ENCODE assay signal across 7 cellular contexts in the genomic region with DNA sequence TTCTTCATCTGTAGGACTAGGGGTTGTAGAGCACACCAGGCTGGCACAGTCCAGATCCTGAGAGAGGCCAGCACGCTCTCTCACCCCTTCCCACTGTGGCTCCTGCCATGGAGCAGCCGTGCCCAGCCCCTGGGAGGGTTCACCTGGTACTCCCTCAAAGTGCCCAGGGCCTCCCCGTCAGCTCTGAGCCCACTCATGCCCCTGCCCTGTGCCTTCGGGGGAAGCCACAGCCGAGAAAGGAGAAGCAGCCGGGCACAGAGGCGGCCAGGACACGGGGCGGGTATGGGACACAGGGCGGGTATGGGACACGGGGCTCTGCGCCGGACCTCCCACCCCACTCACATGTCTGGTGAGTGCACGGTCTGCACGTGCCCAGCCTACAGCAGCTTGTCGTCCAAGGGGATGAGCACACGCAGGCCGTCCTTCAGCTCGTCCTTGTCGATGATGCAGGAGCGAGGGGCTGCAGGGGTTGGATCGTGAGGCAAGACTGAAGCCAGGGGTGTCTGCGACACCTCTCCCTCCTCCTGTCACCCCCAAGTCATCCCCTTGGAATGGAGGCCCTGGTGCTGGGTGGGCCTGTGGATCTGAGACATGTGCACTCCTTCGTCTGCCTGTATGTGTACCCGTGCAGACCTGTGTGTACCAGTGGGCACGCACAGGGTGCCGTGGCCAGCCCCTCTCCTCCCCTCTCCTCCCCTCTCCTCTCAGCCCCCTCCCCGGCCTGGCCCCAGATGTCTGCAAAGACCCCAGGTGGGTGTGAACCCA.
DNase-seq lines count a peak whose midpoint lies in the region; ATAC-seq and TF ChIP-seq lines count a peak whose summit lies in the region.
"Not testable (repeated sequence)": the region's sequence is repeated elsewhere in the genome, so short reads cannot be mapped to it uniquely, and the experiment has no call there.

No MANE protein-coding gene starts in this region.

- ATAC-seq in left lobe of liver = not testable (repeated sequence)
- ATAC-seq in lower lobe of right lung (peak; percentile 23 to 47), upper lobe of left lung (ENCODE audit: low FRiP score in 2 of 2) (peak; percentile 36 to 61)
- ATAC-seq in stimulated activated effector memory CD8-positive, alpha-beta T cell treated with anti-CD3 and anti-CD28 coated beads, Interleukin-12 subunit alpha, Interleukin-12 subunit beta, amount 100 ng/mL, for 72 hours = peak; percentile 42

- TF ChIP-seq EP300 in upper lobe of left lung (IDR thresholded peaks at IDR 0.05) = not testable (repeated sequence)

- H3K27ac Mint-ChIP-seq in stimulated activated effector memory CD8-positive, alpha-beta T cell treated with anti-CD3 and anti-CD28 coated beads, Interleukin-12 subunit alpha, Interleukin-12 subunit beta, amount 100 ng/mL, for 72 hours = not testable (repeated sequence)

- not testable (repeated sequence) for TF ChIP-seq POLR2A in upper lobe of left lung (IDR thresholded peaks at IDR 0.05)

- peak; percentile 15 for DNase-seq in D341Med (ENCODE audit: low spot score)
- peak; percentile 4 for DNase-seq in dedifferentiated amniotic fluid mesenchymal stem cell (ENCODE audit: extremely low spot score)
- DNase-seq in left lobe of liver (ENCODE audit: low spot score) = peak; percentile 41
- DNase-seq in lower lobe of right lung = peak; percentile 40
- peak; percentile 79 for DNase-seq in posterior vena cava (ENCODE audit: low spot score)
- not testable (repeated sequence) for DNase-seq in stimulated activated effector memory CD8-positive, alpha-beta T cell treated with anti-CD3 and anti-CD28 coated beads, Interleukin-12 subunit alpha, Interleukin-12 subunit beta, amount 100 ng/mL, for 72 hours (ENCODE audit: low spot score in 2 of 2)
- DNase-seq in upper lobe of left lung = peak in 1 of 2 donors; percentile 82

- peaks cover 34% of the 10 kb centered on the region for H3K9me3 ChIP-seq in lower lobe of right lung
- H3K9me3 ChIP-seq in upper lobe of left lung = peaks cover 0 to 46% (median 15%) of the 10 kb centered on the region in 4 donors

- H3K36me3 ChIP-seq in lower lobe of right lung, upper lobe of left lung: not testable (repeated sequence)

- H3K4me3 Mint-ChIP-seq in stimulated activated effector memory CD8-positive, alpha-beta T cell treated with anti-CD3 and anti-CD28 coated beads, Interleukin-12 subunit alpha, Interleukin-12 subunit beta, amount 100 ng/mL, for 72 hours = not testable (repeated sequence)

- H3K27ac ChIP-seq in lower lobe of right lung, upper lobe of left lung: not testable (repeated sequence)

- not testable (repeated sequence) for H3K4me1 ChIP-seq in lower lobe of right lung, upper lobe of left lung

- H3K4me3 ChIP-seq in lower lobe of right lung, upper lobe of left lung: not testable (repeated sequence)

- H3K9me3 Mint-ChIP-seq in stimulated activated effector memory CD8-positive, alpha-beta T cell treated with anti-CD3 and anti-CD28 coated beads, Interleukin-12 subunit alpha, Interleukin-12 subunit beta, amount 100 ng/mL, for 72 hours = not testable (repeated sequence)

- not testable (repeated sequence) for H3K4me1 Mint-ChIP-seq in stimulated activated effector memory CD8-positive, alpha-beta T cell treated with anti-CD3 and anti-CD28 coated beads, Interleukin-12 subunit alpha, Interleukin-12 subunit beta, amount 100 ng/mL, for 72 hours

- not testable (repeated sequence) for TF ChIP-seq CTCF in lower lobe of right lung (IDR thresholded peaks at IDR 0.05); upper lobe of left lung (IDR thresholded peaks at IDR 0.05)

- not testable (repeated sequence) for H3K36me3 Mint-ChIP-seq in stimulated activated effector memory CD8-positive, alpha-beta T cell treated with anti-CD3 and anti-CD28 coated beads, Interleukin-12 subunit alpha, Interleukin-12 subunit beta, amount 100 ng/mL, for 72 hours

- intact Hi-C loops in lower lobe of right lung (cut with DNase I); posterior vena cava (cut with DNase I): not testable (repeated sequence)

- not testable (repeated sequence) for H3K27me3 ChIP-seq in lower lobe of right lung (ENCODE audit: low read depth); upper lobe of left lung

- WGBS in upper lobe of left lung, 2 donors = 88 to 90% methylated on average over 20 to 26 of the region's 28 CpGs
